19 cellular contexts compared by ENCODE assay signal in genomic region chr6:157885876-157886275, GRCh38.
DNase-seq lines count a peak whose midpoint lies in the region; ATAC-seq lines count a peak whose summit lies in the region.
"Had no signal": no experiment of that assay in that cellular context is flagged by ENCODE, and none has a peak within 500 bp of the region (broad histone marks: within the 10 kb centered on the region; RNA-seq: fewer than 3 reads in every experiment).

No MANE protein-coding gene starts in this region.

- peak overlapping the region; percentile 3 for H3K4me3 Mint-ChIP-seq in T-helper 2 cell treated with Interferon-gamma antibody and Interleukin-4, amounts not matched to agents 5 μg/mL and 100 μg/mL, for 36 hours
- H3K4me3 Mint-ChIP-seq in stimulated activated memory B cell treated with anti-CD40 and anti-IgM and Interleukin-4, amounts not matched to agents 10 μg/mL and 1 μg/mL and 100 μg/mL, for 72 hours: no peak overlapping the region

- peak; percentile 39 for DNase-seq in activated CD8-positive, alpha-beta memory T cell treated with anti-CD3 and anti-CD28 coated beads, Interleukin-2, amount 50 U/mL, for 4 hours
- no peak for DNase-seq in activated CD8-positive, alpha-beta memory T cell treated with anti-CD3 and anti-CD28 coated beads, Interleukin-2, amount 50 U/mL, for 48 hours
- DNase-seq in T-helper 2 cell treated with Interferon-gamma antibody and Interleukin-4, amounts not matched to agents 5 μg/mL and 100 μg/mL, for 36 hours (ENCODE audit: low spot score): peak; percentile 28
- DNase-seq in OCI-M2 (lab: John Stamatoyannopoulos, UW; ENCODE audit: unreplicated experiment): no peak
- DNase-seq: Caco-2, gastrocnemius medialis, left ventricle myocardium inferior, MM.1S, NCI-H187, NCI-H446 treated with DMSO at 0.1 percent for 48 hours, ovary, SHP77, sigmoid colon, upper lobe of left lung had no signal

- peak overlapping the region; percentile 1 for H3K27ac ChIP-seq in angular gyrus (ENCODE audit: low read depth, low read length)
- H3K27ac ChIP-seq: gastrocnemius medialis, left ventricle myocardium inferior, ovary, sigmoid colon had no signal

- H3K36me3 Mint-ChIP-seq in T-helper 2 cell treated with Interferon-gamma antibody and Interleukin-4, amounts not matched to agents 5 μg/mL and 100 μg/mL, for 36 hours (ENCODE audit: low read depth): peaks cover 17% of the 10 kb centered on the region
- peaks cover 70% of the 10 kb centered on the region for H3K36me3 Mint-ChIP-seq in stimulated activated memory B cell treated with anti-CD40 and anti-IgM and Interleukin-4, amounts not matched to agents 10 μg/mL and 1 μg/mL and 100 μg/mL, for 72 hours

- peak overlapping the region; percentile 69 for H3K27ac Mint-ChIP-seq in T-helper 2 cell treated with Interferon-gamma antibody and Interleukin-4, amounts not matched to agents 5 μg/mL and 100 μg/mL, for 36 hours
- H3K27ac Mint-ChIP-seq in stimulated activated memory B cell treated with anti-CD40 and anti-IgM and Interleukin-4, amounts not matched to agents 10 μg/mL and 1 μg/mL and 100 μg/mL, for 72 hours: peak overlapping the region; percentile 66

- no peaks in the 10 kb centered on the region for H3K9me3 Mint-ChIP-seq in T-helper 2 cell treated with Interferon-gamma antibody and Interleukin-4, amounts not matched to agents 5 μg/mL and 100 μg/mL, for 36 hours
- H3K9me3 Mint-ChIP-seq in stimulated activated memory B cell treated with anti-CD40 and anti-IgM and Interleukin-4, amounts not matched to agents 10 μg/mL and 1 μg/mL and 100 μg/mL, for 72 hours: no peaks in the 10 kb centered on the region

- peak; percentile 67 for ATAC-seq in stimulated activated memory B cell treated with anti-CD40 and anti-IgM and Interleukin-4, amounts not matched to agents 10 μg/mL and 1 μg/mL and 100 μg/mL, for 72 hours
- ATAC-seq in HG02884 (IDR thresholded peaks at IDR 0.05; ENCODE audit: unreplicated experiment): no peak
- no peak for ATAC-seq in GM21367 (IDR thresholded peaks at IDR 0.05; ENCODE audit: unreplicated experiment)
- ATAC-seq: gastrocnemius medialis, HepG2 had no signal

- peaks cover 25% of the 10 kb centered on the region for H3K4me1 Mint-ChIP-seq in T-helper 2 cell treated with Interferon-gamma antibody and Interleukin-4, amounts not matched to agents 5 μg/mL and 100 μg/mL, for 36 hours (ENCODE audit: low read depth)
- H3K4me1 Mint-ChIP-seq in stimulated activated memory B cell treated with anti-CD40 and anti-IgM and Interleukin-4, amounts not matched to agents 10 μg/mL and 1 μg/mL and 100 μg/mL, for 72 hours: peaks cover 13% of the 10 kb centered on the region

- peaks cover 15% of the 10 kb centered on the region for H3K27me3 Mint-ChIP-seq in T-helper 2 cell treated with Interferon-gamma antibody and Interleukin-4, amounts not matched to agents 5 μg/mL and 100 μg/mL, for 36 hours (ENCODE audit: low read depth)
- H3K27me3 Mint-ChIP-seq in stimulated activated memory B cell treated with anti-CD40 and anti-IgM and Interleukin-4, amounts not matched to agents 10 μg/mL and 1 μg/mL and 100 μg/mL, for 72 hours: no peaks in the 10 kb centered on the region

Comparison
In these comparisons a context has a peak if more than half of its experiments do, and no peak if none do; other contexts are left out.
1. DNase-seq: peak in activated CD8-positive, alpha-beta memory T cell treated with anti-CD3 and anti-CD28 coated beads, Interleukin-2, amount 50 U/mL, for 4 hours (single experiment) and T-helper 2 cell treated with Interferon-gamma antibody and Interleukin-4, amounts not matched to agents 5 μg/mL and 100 μg/mL, for 36 hours (single experiment); none in activated CD8-positive, alpha-beta memory T cell treated with anti-CD3 and anti-CD28 coated beads, Interleukin-2, amount 50 U/mL, for 48 hours (single experiment) and OCI-M2 (single experiment).